8 cellular contexts compared by ENCODE assay signal in genomic region chr4:1289232-1290164, GRCh38. TPM values are rescaled to one million over a fixed set of nuclear protein-coding genes. Genes with fewer than 3 reads are reported as not detected.
A peak's percentile ranks its signal among the peaks of the same experiment; 100 is the strongest.
DNase-seq lines count a peak whose midpoint lies in the region; ATAC-seq and TF ChIP-seq lines count a peak whose summit lies in the region.

MAEA (plus strand) TSS chr4:1289891; CDS start chr4:1289914, 23 bp downstream.

- peak within 1 kb of the TSS; percentile 99 for H3K4me3 ChIP-seq in left ventricle myocardium inferior

- no peaks in the 10 kb centered on the region for H3K27me3 ChIP-seq in left ventricle myocardium inferior (ENCODE audit: low read depth)

- H3K4me1 ChIP-seq in left ventricle myocardium inferior = peaks cover 58% of the 10 kb centered on the region

- ATAC-seq in HG02885 (IDR thresholded peaks at IDR 0.05; ENCODE audit: poor library complexity, unreplicated experiment) = peak; percentile 96
- ATAC-seq in T-helper 17 cell = peak; percentile 98

- H3K4me1 Mint-ChIP-seq in T-helper 17 cell (peaks cover 29% of the 10 kb centered on the region), progenitor cell of endocrine pancreas (ENCODE audit: low read depth) (peaks cover 26% of the 10 kb centered on the region)

- H3K9me3 Mint-ChIP-seq in progenitor cell of endocrine pancreas (ENCODE audit: low read depth) = peaks cover 4% of the 10 kb centered on the region

- intact Hi-C loops in left ventricle myocardium inferior (cut with micrococcal nuclease) = no loop called here

- no peaks in the 10 kb centered on the region for H3K9me3 ChIP-seq in T-helper 17 cell (ENCODE audit: control insufficient read depth, low read length, poor library complexity, severe bottlenecking)
- H3K9me3 ChIP-seq in left ventricle myocardium inferior (replicated peaks) = no peaks in the 10 kb centered on the region

- TF ChIP-seq POLR2A in GM15510 (IDR thresholded peaks at IDR 0.05; ENCODE audit: borderline replicate concordance, extremely low read depth, insufficient read length) = peak; percentile 98

- H3K36me3 Mint-ChIP-seq in T-helper 17 cell (ENCODE audit: low read depth) (no peaks in the 10 kb centered on the region), progenitor cell of endocrine pancreas (ENCODE audit: insufficient read depth) (peaks cover 2% of the 10 kb centered on the region)

- peaks cover 4% of the 10 kb centered on the region for H3K36me3 ChIP-seq in left ventricle myocardium inferior

- H3K4me3 Mint-ChIP-seq in T-helper 17 cell = peak within 1 kb of the TSS; percentile 94
- H3K4me3 Mint-ChIP-seq in progenitor cell of endocrine pancreas (ENCODE audit: low read depth) = peak within 1 kb of the TSS; percentile 95

- DNase-seq in NCI-H1694 treated with DMSO at 0.1 percent for 48 hours (lab: John Stamatoyannopoulos, UW) (peak; percentile 91), T-helper 17 cell (peak; percentile 94 to 95 (median 94)), amygdala (lab: John Stamatoyannopoulos, UW) (peak; percentile 74 to 99 (median 95)), left ventricle myocardium inferior (peak; percentile 98), progenitor cell of endocrine pancreas (ENCODE audit: low spot score, unreplicated experiment) (peak; percentile 96), ureter (ENCODE audit: low spot score) (peak; percentile 98)

- TF ChIP-seq CTCF in left ventricle myocardium inferior (IDR thresholded peaks at IDR 0.05; ENCODE audit: borderline replicate concordance) (no peak), progenitor cell of endocrine pancreas (IDR thresholded peaks at IDR 0.05; ENCODE audit: unreplicated experiment) (no peak)

- H3K27ac Mint-ChIP-seq in T-helper 17 cell (peak within 1 kb of the TSS; percentile 96), progenitor cell of endocrine pancreas (peak within 1 kb of the TSS; percentile 96)

- H3K27me3 Mint-ChIP-seq in T-helper 17 cell (no peaks in the 10 kb centered on the region), progenitor cell of endocrine pancreas (no peaks in the 10 kb centered on the region)

- peak within 1 kb of the TSS; percentile 96 for H3K27ac ChIP-seq in left ventricle myocardium inferior (replicated peaks)

RNA-seq across cellular contexts. Expression of gene MAEA, which starts in this region (rescaled TPM):
- 10 to 100 TPM; 46.9 to 75.8 TPM for total RNA-seq in T-helper 17 cell
- total RNA-seq in left ventricle myocardium inferior = 49.5 TPM
- total RNA-seq in progenitor cell of endocrine pancreas = 77.8 and 81.3 TPM in 2 replicates
- total RNA-seq in ureter = 75.3 TPM

Comparison
In these comparisons a context has a peak if more than half of its experiments do, and no peak if none do; other contexts are left out.
1. Peak in every context shown above with its lines: DNase-seq, ATAC-seq, H3K4me3 ChIP-seq and H3K27ac ChIP-seq.